9 cellular contexts compared by ENCODE assay signal in the genomic region with DNA sequence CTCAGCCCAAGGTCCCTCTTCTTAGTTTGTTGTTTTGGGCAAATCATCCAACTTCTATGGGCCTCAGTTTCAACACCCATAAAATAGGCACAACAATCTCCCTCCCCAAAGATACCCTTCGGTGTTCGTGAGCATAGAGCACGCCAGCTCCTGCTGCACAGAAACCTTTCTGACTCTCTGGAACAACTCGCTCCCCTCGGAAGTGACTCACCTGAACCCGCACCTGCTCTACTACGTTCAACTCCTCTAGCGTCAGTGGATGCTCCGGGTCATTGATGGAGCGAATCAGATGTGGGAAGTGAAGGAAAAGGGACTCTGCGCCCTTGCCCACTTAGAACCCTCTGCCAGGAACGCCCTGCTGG. TPM values are rescaled to one million over a fixed set of nuclear protein-coding genes. Genes with fewer than 3 reads are reported as not detected.
DNase-seq lines count a peak whose midpoint lies in the region; ATAC-seq and TF ChIP-seq lines count a peak whose summit lies in the region.
"Had no signal": no experiment of that assay in that cellular context is flagged by ENCODE, and none has a peak within 500 bp of the region (broad histone marks: within the 10 kb centered on the region; RNA-seq: fewer than 3 reads in every experiment).

No MANE protein-coding gene starts in this region.

- no peaks in the 10 kb centered on the region for H3K9me3 ChIP-seq in DND-41 (ENCODE audit: insufficient read depth, low read length, severe bottlenecking)
- no peaks in the 10 kb centered on the region for H3K9me3 ChIP-seq in skeletal muscle tissue (ENCODE audit: control insufficient read depth in 3 of 3, low read length in 3 of 3)

- H3K27ac Mint-ChIP-seq in activated CD8-positive, alpha-beta T cell treated with anti-CD3 and anti-CD28 coated beads for 36 hours: peak overlapping the region; percentile 98

- H2AFZ ChIP-seq in DND-41 (ENCODE audit: low read depth, low read length): peak overlapping the region; percentile 96

- no peak for DNase-seq in DND-41
- peak; percentile 75 for DNase-seq in activated CD8-positive, alpha-beta T cell treated with anti-CD3 and anti-CD28 coated beads for 36 hours
- DNase-seq in foreskin keratinocyte: peak; percentile 42 to 70
- no peak for DNase-seq in inferior parietal cortex (ENCODE audit: extremely low spot score)
- no peak for DNase-seq in NCI-H146 treated with DMSO at 0.1 percent for 48 hours (lab: John Stamatoyannopoulos, UW; ENCODE audit: unreplicated experiment)
- no peak for DNase-seq in OCI-M1 (lab: John Stamatoyannopoulos, UW)

- peaks cover 41% of the 10 kb centered on the region for H3K36me3 Mint-ChIP-seq in activated CD8-positive, alpha-beta T cell treated with anti-CD3 and anti-CD28 coated beads for 36 hours (ENCODE audit: low read depth)

- ATAC-seq in DND-41 (ENCODE audit: insufficient read depth, low read depth): no peak
- peak; percentile 14 for ATAC-seq in HG03135 (IDR thresholded peaks at IDR 0.05; ENCODE audit: unreplicated experiment)
- peak; percentile 74 for ATAC-seq in activated CD8-positive, alpha-beta T cell treated with anti-CD3 and anti-CD28 coated beads for 36 hours
- peak; percentile 71 for ATAC-seq in foreskin keratinocyte

- no peaks in the 10 kb centered on the region for H3K27me3 Mint-ChIP-seq in activated CD8-positive, alpha-beta T cell treated with anti-CD3 and anti-CD28 coated beads for 36 hours

- CTCF ChIA-PET in activated CD8-positive, alpha-beta T cell treated with anti-CD3 and anti-CD28 coated beads for 36 hours (lab: Charles Lee): interaction anchor here (0.9 to 4.6 kb wide), 9 partner anchors 9 to 103 kb away, joined by 3 to 17 read pairs (median 4); a partner anchor contains a TSS

- H3K36me3 ChIP-seq in DND-41 (ENCODE audit: insufficient read depth, low read length) (peaks cover 24% of the 10 kb centered on the region), skeletal muscle tissue (ENCODE audit: control insufficient read depth in 3 of 3, insufficient read depth in 3 of 3, low read length in 3 of 3) (peaks cover 26 to 35% (median 31%) of the 10 kb centered on the region in 3 donors)

- peaks cover 47% of the 10 kb centered on the region for H3K4me1 Mint-ChIP-seq in activated CD8-positive, alpha-beta T cell treated with anti-CD3 and anti-CD28 coated beads for 36 hours (ENCODE audit: low read depth)

- peak overlapping the region; percentile 98 for H3K9ac ChIP-seq in DND-41 (ENCODE audit: low read depth, low read length)
- H3K9ac ChIP-seq in skeletal muscle tissue (ENCODE audit: low read depth in 1 of 3, low read length in 3 of 3): peak overlapping the region; percentile 99 to 100 (median 100)

- no peak for TF ChIP-seq CTCF in DND-41 (IDR thresholded peaks at IDR 0.05; ENCODE audit: borderline replicate concordance, extremely low read depth, low read length, poor library complexity, severe bottlenecking)
- no peak for TF ChIP-seq CTCF in activated CD8-positive, alpha-beta T cell treated with anti-CD3 and anti-CD28 coated beads for 36 hours (IDR thresholded peaks at IDR 0.05)
- TF ChIP-seq CTCF in foreskin keratinocyte (conservative IDR thresholded peaks at IDR 0.05): no peak

- POLR2A ChIA-PET in activated CD8-positive, alpha-beta T cell treated with anti-CD3 and anti-CD28 coated beads for 36 hours (lab: Charles Lee): interaction anchor here (0.6 to 1.9 kb wide), 15 partner anchors 10 to 225 kb away, joined by 3 to 8 read pairs (median 3); a partner anchor contains a TSS

- no peaks in the 10 kb centered on the region for H3K9me3 Mint-ChIP-seq in activated CD8-positive, alpha-beta T cell treated with anti-CD3 and anti-CD28 coated beads for 36 hours

- H3K27me3 ChIP-seq in DND-41 (ENCODE audit: insufficient read depth, low read length, poor library complexity) (no peaks in the 10 kb centered on the region), foreskin keratinocyte (no peaks in the 10 kb centered on the region), skeletal muscle tissue (ENCODE audit: control insufficient read depth in 3 of 3, insufficient read depth in 3 of 3, low read length in 3 of 3) (no peaks in the 10 kb centered on the region)

- peaks cover 49% of the 10 kb centered on the region for H3K79me2 ChIP-seq in DND-41 (ENCODE audit: insufficient read depth, low read length)

- peak overlapping the region; percentile 97 for H3K4me2 ChIP-seq in DND-41 (ENCODE audit: insufficient read depth, low read length)

- intact Hi-C loops in activated CD8-positive, alpha-beta T cell treated with anti-CD3 and anti-CD28 coated beads for 36 hours (cut with micrococcal nuclease): loop anchor here (5.0 kb wide), 1 partner anchor 56 kb away; no protein-coding TSS in a partner anchor

- peak overlapping the region; percentile 90 for H3K27ac ChIP-seq in DND-41 (ENCODE audit: low read length)
- H3K27ac ChIP-seq in foreskin keratinocyte: peak overlapping the region; percentile 62
- peak overlapping the region; percentile 99 for H3K27ac ChIP-seq in skeletal muscle tissue (ENCODE audit: low read depth, low read length)

- peak overlapping the region; percentile 96 to 97 for H3K4me3 ChIP-seq in DND-41 (ENCODE audit: low read depth in 1 of 2, low read length in 2 of 2)
- peak overlapping the region; percentile 86 to 100 (median 99) for H3K4me3 ChIP-seq in skeletal muscle tissue (ENCODE audit: low read length in 3 of 3)

- peak overlapping the region; percentile 99 for H3K4me3 Mint-ChIP-seq in activated CD8-positive, alpha-beta T cell treated with anti-CD3 and anti-CD28 coated beads for 36 hours

- H3K4me1 ChIP-seq in DND-41 (ENCODE audit: insufficient read depth, low read length) (peaks cover 38% of the 10 kb centered on the region), foreskin keratinocyte (peaks cover 5% of the 10 kb centered on the region), skeletal muscle tissue (ENCODE audit: control insufficient read depth in 3 of 3, insufficient read depth in 3 of 3, low read length in 3 of 3) (peaks cover 45 to 80% (median 62%) of the 10 kb centered on the region in 3 donors)

- peaks cover 13% of the 10 kb centered on the region for H4K20me1 ChIP-seq in DND-41 (ENCODE audit: insufficient read depth, low read length)

RNA-seq across cellular contexts. Expression of a gene that starts 0.4 kb away (rescaled TPM):
- 100 to 1,000 TPM; 150 to 162 TPM for total RNA-seq in activated CD8-positive, alpha-beta T cell treated with anti-CD3 and anti-CD28 coated beads for 36 hours
- 118 and 134 TPM in 2 replicates for total RNA-seq in foreskin keratinocyte
- polyA plus RNA-seq in foreskin keratinocyte: 176 and 179 TPM in 2 replicates
- total RNA-seq in skeletal muscle tissue: 95.0 TPM

RNA-seq across cellular contexts. Expression of a gene that starts 1.6 kb away (rescaled TPM):
- total RNA-seq in activated CD8-positive, alpha-beta T cell treated with anti-CD3 and anti-CD28 coated beads for 36 hours: 10 to 100 TPM; 24.7 to 24.9 TPM
- total RNA-seq in foreskin keratinocyte (33.5 and 34.0 TPM in 2 replicates), skeletal muscle tissue (15.7 TPM)
- polyA plus RNA-seq in foreskin keratinocyte: 16.9 and 19.0 TPM in 2 replicates

RNA-seq across cellular contexts. Expression of a gene that starts 8.4 kb away (rescaled TPM):
- total RNA-seq in activated CD8-positive, alpha-beta T cell treated with anti-CD3 and anti-CD28 coated beads for 36 hours: 1 to 10 TPM in 1 of 2 experiments, under 1 TPM in 1; 0.61 to 1.1 TPM
- total RNA-seq in foreskin keratinocyte (1.5 and 2.2 TPM in 2 replicates), skeletal muscle tissue (19.3 TPM)
- 1.7 and 3.1 TPM in 2 replicates for polyA plus RNA-seq in foreskin keratinocyte

RNA-seq across cellular contexts. Expression of a gene that starts 15.1 kb away (rescaled TPM):
- total RNA-seq in activated CD8-positive, alpha-beta T cell treated with anti-CD3 and anti-CD28 coated beads for 36 hours: not detected
- 0.07 TPM in 1 of 2 replicates, not detected in the other for total RNA-seq in foreskin keratinocyte
- polyA plus RNA-seq in foreskin keratinocyte: 0.02 TPM in 1 of 2 replicates, not detected in the other
- not detected for total RNA-seq in skeletal muscle tissue
- total RNA-seq: NCI-H460 had no signal

RNA-seq across cellular contexts. Expression of a gene that starts 27.3 kb away (rescaled TPM):
- total RNA-seq in activated CD8-positive, alpha-beta T cell treated with anti-CD3 and anti-CD28 coated beads for 36 hours: 1 to 10 TPM; 2.1 to 2.9 TPM
- total RNA-seq in foreskin keratinocyte (0.88 and 1.1 TPM in 2 replicates), skeletal muscle tissue (0.52 TPM)
- polyA plus RNA-seq in foreskin keratinocyte: 0.43 and 0.55 TPM in 2 replicates

Comparison
In these comparisons a context has a peak if more than half of its experiments do, and no peak if none do; other contexts are left out.
1. DNase-seq: peak in activated CD8-positive, alpha-beta T cell treated with anti-CD3 and anti-CD28 coated beads for 36 hours (single experiment) and foreskin keratinocyte (2 of 2); none in DND-41 (single experiment), inferior parietal cortex (single experiment), NCI-H146 treated with DMSO at 0.1 percent for 48 hours (single experiment) and OCI-M1 (single experiment).
2. Peak in every context shown above with its lines, with median percentiles within 50 percentile points of each other: H3K27ac ChIP-seq.